In genomic region chr16:83952587-83952939, GRCh38 we compare ENCODE assay signal across 8 cellular contexts. TPM values are rescaled to one million over a fixed set of nuclear protein-coding genes. Genes with fewer than 3 reads are reported as not detected.
DNase-seq lines count a peak whose midpoint lies in the region; ATAC-seq and TF ChIP-seq lines count a peak whose summit lies in the region.

No MANE protein-coding gene starts in this region.

- H3K27me3 ChIP-seq in AG04450 (ENCODE audit: control insufficient read depth, insufficient read depth, low read length) (no peaks in the 10 kb centered on the region), mammary epithelial cell (ENCODE audit: insufficient read depth, low read length) (no peaks in the 10 kb centered on the region), muscle layer of duodenum (ENCODE audit: low read depth, low read length) (no peaks in the 10 kb centered on the region)

- TF ChIP-seq CTCF in AG04450 (IDR thresholded peaks at IDR 0.05; ENCODE audit: low read depth, low read length), result no peak
- no peak for TF ChIP-seq CTCF in mammary epithelial cell (conservative IDR thresholded peaks at IDR 0.05 in 1 of 2, IDR thresholded peaks at IDR 0.05 in 1 of 2; ENCODE audit: extremely low read depth in 1 of 2, insufficient read depth in 1 of 2, low read depth in 1 of 2, low read length in 2 of 2)

- H3K4me1 ChIP-seq in mammary epithelial cell (ENCODE audit: insufficient read depth, low read length), result peaks cover 21% of the 10 kb centered on the region
- peaks cover 10 to 26% of the 10 kb centered on the region in 2 donors for H3K4me1 ChIP-seq in muscle layer of duodenum (ENCODE audit: control insufficient read depth in 1 of 2, insufficient read depth in 2 of 2, low read length in 2 of 2)

- H3K27ac ChIP-seq in AG04450 (ENCODE audit: low read depth, low read length) (peak overlapping the region; percentile 95), mammary epithelial cell (ENCODE audit: insufficient read depth, low read depth, low read length) (peak overlapping the region; percentile 82), muscle layer of duodenum (ENCODE audit: low read length) (no peak overlapping the region)

- no peaks in the 10 kb centered on the region for H3K36me3 ChIP-seq in mammary epithelial cell (ENCODE audit: insufficient read depth, low read length)
- no peaks in the 10 kb centered on the region for H3K36me3 ChIP-seq in muscle layer of duodenum (ENCODE audit: control insufficient read depth in 1 of 2, insufficient read depth in 2 of 2, low read length in 2 of 2)

- in situ Hi-C loops in mammary epithelial cell (cut with MboI; ENCODE audit: low sequenced_read_pairs in 2 of 2), result no loop called here

- no peaks in the 10 kb centered on the region for H4K20me1 ChIP-seq in mammary epithelial cell (ENCODE audit: insufficient read depth, low read length)

- no peak for ATAC-seq in GM18861 (IDR thresholded peaks at IDR 0.05; ENCODE audit: unreplicated experiment)

- no TSS peak for BruUV-seq in mammary epithelial cell (replicated peaks; lab: Mats Ljungman, UMichigan)

- POLR2A ChIA-PET in AG04450 (lab: Yijun Ruan, JAX), result no interaction called here

- H3K4me3 ChIP-seq in AG04450 (ENCODE audit: low read depth, low read length) (peak overlapping the region; percentile 75), mammary epithelial cell (replicated peaks in 1 of 3; ENCODE audit: insufficient read depth in 1 of 3, low read depth in 2 of 3, low read length in 3 of 3) (peak overlapping the region in 2 of 3 experiments; percentile 0 to 66), muscle layer of duodenum (ENCODE audit: low read depth in 1 of 2, low read length in 2 of 2) (peak overlapping the region; percentile 33 to 72)

- CTCF ChIA-PET in AG04450 (lab: Charles Lee), result no interaction called here
- CTCF ChIA-PET in mammary epithelial cell (lab: Charles Lee; ENCODE audit: low non-redundant PET), result no interaction called here

- dilution Hi-C loops in mammary epithelial cell (cut with HindIII; ENCODE audit: low sequenced_read_pairs), result loop anchor here (5.0 kb wide), 1 partner anchor 90 kb away; the partner anchor contains the start of gene SLC38A8

- intact Hi-C loops in mammary epithelial cell (cut with micrococcal nuclease), result loop anchor here (10.0 kb wide), 1 partner anchor 552 kb away; the partner anchor contains the start of gene MEAK7

- peak overlapping the region; percentile 98 for H2AFZ ChIP-seq in mammary epithelial cell (ENCODE audit: low read depth, low read length)

- H3K9me3 ChIP-seq in AG04450 (ENCODE audit: control insufficient read depth, insufficient read depth, low read length) (no peaks in the 10 kb centered on the region), mammary epithelial cell (replicated peaks; ENCODE audit: insufficient read depth, low read length) (no peaks in the 10 kb centered on the region), muscle layer of duodenum (ENCODE audit: control insufficient read depth in 1 of 2, low read length in 2 of 2) (no peaks in the 10 kb centered on the region)

- peak overlapping the region; percentile 54 for H3K9ac ChIP-seq in mammary epithelial cell (ENCODE audit: insufficient read depth, low read length)

- no peak for DNase-seq in AG04450 (ENCODE audit: low read depth, low spot score)
- DNase-seq in HuH-7 (ENCODE audit: low spot score), result peak; percentile 54
- DNase-seq in mammary epithelial cell, result no peak
- no peak for DNase-seq in NK-92 (lab: John Stamatoyannopoulos, UW; ENCODE audit: unreplicated experiment)
- no peak for DNase-seq in Kasumi-1 (lab: John Stamatoyannopoulos, UW)
- no peak for DNase-seq in NCI-H1092 (lab: John Stamatoyannopoulos, UW)

- H3K4me2 ChIP-seq in mammary epithelial cell (ENCODE audit: insufficient read depth, low read depth, low read length), result peak overlapping the region; percentile 93

- 3% methylated on average over 8 of the region's 8 CpGs for WGBS in mammary epithelial cell (ENCODE audit: low coverage, missing lambda C conversion rate)

- H3K79me2 ChIP-seq in mammary epithelial cell (ENCODE audit: insufficient read depth, low read length), result peaks cover 13% of the 10 kb centered on the region

RNA-seq across cellular contexts. Expression of gene OSGIN1, which starts 0.5 kb away (rescaled TPM):
- polyA plus RNA-seq in AG04450 (2011; rRNA removed), result 6.2 and 8.5 TPM in 2 replicates
- 5.6 and 8.6 TPM in 2 replicates for polyA minus RNA-seq in AG04450 (2011; rRNA and poly(A)+ RNA removed)
- total RNA-seq in mammary epithelial cell, result 1 to 10 TPM; 3.3 to 9.3 TPM
- polyA plus RNA-seq in mammary epithelial cell, result 4.2 TPM
- polyA minus RNA-seq in mammary epithelial cell, result 0.83 TPM

RNA-seq across cellular contexts. Expression of gene NECAB2, which starts 15.5 kb away (rescaled TPM):
- polyA plus RNA-seq in AG04450 (2011; rRNA removed) (0.20 and 0.24 TPM in 2 replicates), mammary epithelial cell (0.02 TPM)
- polyA minus RNA-seq in AG04450 (2011; rRNA and poly(A)+ RNA removed), result 0.30 and 0.37 TPM in 2 replicates
- under 1 TPM in 1 of 2 donors, not detected in 1; 0.87 TPM for total RNA-seq in mammary epithelial cell
- polyA minus RNA-seq in mammary epithelial cell, result not detected

RNA-seq across cellular contexts. Expression of gene MLYCD, which starts 53.6 kb away (rescaled TPM):
- 2.0 and 2.5 TPM in 2 replicates for polyA plus RNA-seq in AG04450 (2011; rRNA removed)
- polyA minus RNA-seq in AG04450 (2011; rRNA and poly(A)+ RNA removed), result 6.8 and 8.4 TPM in 2 replicates
- 1 to 10 TPM; 3.2 to 3.5 TPM for total RNA-seq in mammary epithelial cell
- 1.0 TPM for polyA plus RNA-seq in mammary epithelial cell
- polyA minus RNA-seq in mammary epithelial cell, result 3.8 TPM
